In genomic region chr7:129952653-129953560, GRCh38 we compare ENCODE assay signal across 1 cellular context.
TF ChIP-seq lines count a peak whose summit lies in the region.

Gene UBE2H (minus strand): TSS chr7:129952960. CDS start chr7:129952555, 405 bp downstream.

TF ChIP-seq in HepG2, 621 proteins besides CTCF, POLR2A, EP300 and RAD21 (continued from another document and continues in another):
- TF ChIP-seq IRF9 (CRISPR knock-in tag; IDR thresholded peaks at IDR 0.05; ENCODE audit: borderline replicate concordance): peak; percentile 34; the same call in 1 of the 2 replicates
- TF ChIP-seq ELK4 (CRISPR knock-in tag; IDR thresholded peaks at IDR 0.05; ENCODE audit: borderline replicate concordance): no peak
- TF ChIP-seq KLF6 (CRISPR knock-in tag; IDR thresholded peaks at IDR 0.05): peak; percentile 63; the same call in 1 of the 2 replicates
- no peak for TF ChIP-seq ZBTB39 (CRISPR knock-in tag; IDR thresholded peaks at IDR 0.05)
- 0 out of 2 replicates have a peak, but pooled peaks have one; percentile 26 for TF ChIP-seq YEATS2 (CRISPR knock-in tag; IDR thresholded peaks at IDR 0.05; ENCODE audit: borderline replicate concordance)
- peak; percentile 39; the same call in 1 of the 2 replicates for TF ChIP-seq TBX3 (IDR thresholded peaks at IDR 0.05; ENCODE audit: borderline replicate concordance)
- TF ChIP-seq HIVEP1 (CRISPR knock-in tag; IDR thresholded peaks at IDR 0.05): 0 out of 2 replicates have a peak, but pooled peaks have one; percentile 39
- 0 out of 2 replicates have a peak, but pooled peaks have one; percentile 70 for TF ChIP-seq ZNF276 (CRISPR knock-in tag; IDR thresholded peaks at IDR 0.05; ENCODE audit: low read depth)
- TF ChIP-seq DR1 (CRISPR knock-in tag; IDR thresholded peaks at IDR 0.05): no peak
- no peak for TF ChIP-seq KDM4B (CRISPR knock-in tag; IDR thresholded peaks at IDR 0.05)
- peak; percentile 96 for TF ChIP-seq GMEB1 (CRISPR knock-in tag; IDR thresholded peaks at IDR 0.05; ENCODE audit: borderline replicate concordance)
- TF ChIP-seq KDM5A (IDR thresholded peaks at IDR 0.05; ENCODE audit: borderline replicate concordance, low read length): peak; percentile 35; the same call in 1 of the 2 replicates
- TF ChIP-seq POLR2AphosphoS5 (IDR thresholded peaks at IDR 0.05; ENCODE audit: low read depth, low read length): peak; percentile 72
- TF ChIP-seq KDM3A (CRISPR knock-in tag; IDR thresholded peaks at IDR 0.05; ENCODE audit: low read depth): no peak
- no peak for TF ChIP-seq ZMYM3 (CRISPR knock-in tag; IDR thresholded peaks at IDR 0.05)
- no peak for TF ChIP-seq ZSCAN31 (CRISPR knock-in tag; IDR thresholded peaks at IDR 0.05; ENCODE audit: low read depth)
- no peak; the same call in 1 of the 2 replicates for TF ChIP-seq ZNF691 (CRISPR knock-in tag; IDR thresholded peaks at IDR 0.05; ENCODE audit: borderline replicate concordance, low read depth)
- no peak for TF ChIP-seq ZBTB37 (CRISPR knock-in tag; IDR thresholded peaks at IDR 0.05)
- no peak for TF ChIP-seq CREB3 (CRISPR knock-in tag; IDR thresholded peaks at IDR 0.05)
- no peak for TF ChIP-seq ZNF460 (CRISPR knock-in tag; IDR thresholded peaks at IDR 0.05; ENCODE audit: borderline replicate concordance)
- no peak for TF ChIP-seq HDAC1 (CRISPR knock-in tag; IDR thresholded peaks at IDR 0.05)
- no peak for TF ChIP-seq TAF15 (IDR thresholded peaks at IDR 0.05; ENCODE audit: low read depth, low read length, poor library complexity, severe bottlenecking)
- peak; percentile 91 for TF ChIP-seq GMEB2 (CRISPR knock-in tag; IDR thresholded peaks at IDR 0.05; ENCODE audit: low read depth)
- TF ChIP-seq MYNN (CRISPR knock-in tag; IDR thresholded peaks at IDR 0.05; ENCODE audit: low read depth): no peak
- TF ChIP-seq ARNTL (CRISPR knock-in tag; IDR thresholded peaks at IDR 0.05): no peak
- TF ChIP-seq SPEN (CRISPR knock-in tag; IDR thresholded peaks at IDR 0.05; ENCODE audit: low read depth): peak; percentile 57
- TF ChIP-seq HNRNPL (IDR thresholded peaks at IDR 0.05; ENCODE audit: low read depth, low read length): no peak
- TF ChIP-seq MAZ (IDR thresholded peaks at IDR 0.05; ENCODE audit: borderline replicate concordance, low read depth, low read length): peak; percentile 51; the same call in 1 of the 2 replicates
- TF ChIP-seq MAZ (CRISPR knock-in tag; IDR thresholded peaks at IDR 0.05; ENCODE audit: low read depth): no peak
- TF ChIP-seq TARDBP (CRISPR knock-in tag; IDR thresholded peaks at IDR 0.05): peak; percentile 40; the same call in 1 of the 2 replicates
- TF ChIP-seq UBTF (CRISPR knock-in tag; IDR thresholded peaks at IDR 0.05): peak; percentile 69; the same call in 1 of the 2 replicates
- TF ChIP-seq TBL1XR1 (IDR thresholded peaks at IDR 0.05; ENCODE audit: borderline replicate concordance, low read length, partially characterized antibody): no peak
- peak; percentile 65; the same call in 1 of the 2 replicates for TF ChIP-seq ZNF329 (CRISPR knock-in tag; IDR thresholded peaks at IDR 0.05; ENCODE audit: low read depth)
- TF ChIP-seq ZNF256 (CRISPR knock-in tag; conservative IDR thresholded peaks at IDR 0.05): no peak
- TF ChIP-seq ZNF292 (CRISPR knock-in tag; IDR thresholded peaks at IDR 0.05; ENCODE audit: borderline replicate concordance, low read depth): no peak
- TF ChIP-seq ESRRA (CRISPR knock-in tag; IDR thresholded peaks at IDR 0.05; ENCODE audit: low read depth): peak; percentile 39; the same call in 1 of the 2 replicates
- TF ChIP-seq STAT5B (CRISPR knock-in tag; IDR thresholded peaks at IDR 0.05): no peak
- no peak for TF ChIP-seq AHR (CRISPR knock-in tag; IDR thresholded peaks at IDR 0.05)
- TF ChIP-seq ZNF652 (CRISPR knock-in tag; IDR thresholded peaks at IDR 0.05; ENCODE audit: borderline replicate concordance, low read depth): no peak
- TF ChIP-seq U2AF2 (IDR thresholded peaks at IDR 0.05; ENCODE audit: low read depth, low read length): no peak
- TF ChIP-seq ZC3H13 (CRISPR knock-in tag; IDR thresholded peaks at IDR 0.05): no peak
